Comparison of ENCODE assay signal across 20 cellular contexts in the genomic region with DNA sequence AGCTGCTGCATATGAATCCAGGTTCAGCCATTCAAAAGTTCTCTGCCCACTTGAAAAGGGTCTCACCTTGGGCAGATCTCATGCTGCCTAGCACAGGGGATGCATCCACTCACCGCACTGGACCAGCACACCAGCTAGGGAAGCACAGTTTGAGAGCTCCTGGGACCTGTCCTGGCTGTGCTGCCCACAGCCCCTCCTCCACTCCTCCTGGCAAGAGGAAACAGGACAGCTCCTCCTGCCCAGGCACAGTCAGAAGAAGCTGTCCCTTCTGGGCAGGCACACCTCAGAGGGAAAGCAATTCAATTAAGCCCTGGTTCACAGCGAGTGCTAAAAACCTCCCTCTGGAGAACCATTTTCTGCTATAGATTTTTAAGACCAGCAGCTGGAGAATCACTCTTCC.
DNase-seq lines count a peak whose midpoint lies in the region; ATAC-seq, FAIRE-seq and TF ChIP-seq lines count a peak whose summit lies in the region.
"Had no signal": no experiment of that assay in that cellular context is flagged by ENCODE, and none has a peak within 500 bp of the region (broad histone marks: within the 10 kb centered on the region; RNA-seq: fewer than 3 reads in every experiment).

No MANE protein-coding gene starts in this region.

- intact Hi-C loops in cardiac septum (cut with DNase I): no loop called here
- intact Hi-C loops in heart right ventricle (cut with DNase I): no loop called here

- ATAC-seq in heart right ventricle (no peak), HG03280 (IDR thresholded peaks at IDR 0.05; ENCODE audit: unreplicated experiment) (no peak)
- no peak for ATAC-seq in activated naive CD4-positive, alpha-beta T cell treated with anti-CD3 and anti-CD28 coated beads, Interleukin-2, amount 50 U/mL, for 72 hours
- ATAC-seq: HepG2 had no signal

- 29 to 39% methylated on average over 2 of the region's 2 CpGs for WGBS in heart right ventricle, 2 donors
- no CpG with 5 or more reads among the region's 2 CpGs for WGBS in mesendoderm (ENCODE audit: extremely low coverage, insufficient coverage, low lambda C conversion rate)

- no peaks in the 10 kb centered on the region for H3K79me2 ChIP-seq in mesendoderm (ENCODE audit: control insufficient read depth, insufficient read depth, low read length)

- no peak overlapping the region for H3K4me2 ChIP-seq in mesendoderm (ENCODE audit: low read length)

- peaks cover 0 to 33% (median 9%) of the 10 kb centered on the region in 11 donors for H3K9me3 ChIP-seq in heart right ventricle

- no peak overlapping the region for H3K4ac ChIP-seq in mesendoderm (ENCODE audit: low read depth, low read length)

- H3K27ac ChIP-seq in heart right ventricle: no peak overlapping the region
- peak overlapping the region; percentile 7 for H3K27ac ChIP-seq in mesendoderm (ENCODE audit: low read depth, low read length)
- H3K27ac ChIP-seq: GM23248, SK-N-MC had no signal

- peak; percentile 56 for DNase-seq in cardiac septum (ENCODE audit: low spot score)
- DNase-seq in heart right ventricle: no peak
- peak; percentile 5 for DNase-seq in bronchial epithelial cell (ENCODE audit: low read depth)
- DNase-seq in mesendoderm: no peak
- DNase-seq in NCI-H2081 (lab: John Stamatoyannopoulos, UW): no peak
- DNase-seq in GM13976 (ENCODE audit: low spot score): no peak
- no peak for DNase-seq in activated naive CD4-positive, alpha-beta T cell treated with anti-CD3 and anti-CD28 coated beads, Interleukin-2, amount 50 U/mL, for 72 hours (ENCODE audit: low spot score in 2 of 2)
- DNase-seq: C1 segment of cervical spinal cord, DMS79 treated with DMSO at 0.1 percent for 48 hours, GM23248, KG1, MV-4-11, NCI-H187, NCI-H226, NCI-H524, OCI-M1, SHP77 had no signal

- TF ChIP-seq CTCF in heart right ventricle (IDR thresholded peaks at IDR 0.05) (no peak), bronchial epithelial cell (IDR thresholded peaks at IDR 0.05; ENCODE audit: insufficient read depth, low read length, severe bottlenecking) (no peak), GM13976 (IDR thresholded peaks at IDR 0.05; ENCODE audit: borderline replicate concordance, control extremely low read depth, extremely low read depth, insufficient read depth, missing control alignments) (no peak)

- peaks cover 0 to 76% (median 67%) of the 10 kb centered on the region in 7 donors for H3K27me3 ChIP-seq in heart right ventricle
- H3K27me3 ChIP-seq in bronchial epithelial cell (ENCODE audit: control insufficient read depth, insufficient read depth, low read length): no peaks in the 10 kb centered on the region
- H3K27me3 ChIP-seq in mesendoderm (ENCODE audit: insufficient read depth, low read length, poor library complexity): no peaks in the 10 kb centered on the region

- H3K4me3 ChIP-seq in heart right ventricle (no peak overlapping the region), bronchial epithelial cell (ENCODE audit: low read depth, low read length) (no peak overlapping the region), mesendoderm (ENCODE audit: low read length) (no peak overlapping the region)
- H3K4me3 ChIP-seq: GM23248, SK-N-MC had no signal

- H3K36me3 ChIP-seq in heart right ventricle (no peaks in the 10 kb centered on the region), bronchial epithelial cell (ENCODE audit: control insufficient read depth, insufficient read depth, low read length) (no peaks in the 10 kb centered on the region), mesendoderm (ENCODE audit: control insufficient read depth, insufficient read depth, low read length) (no peaks in the 10 kb centered on the region)

- H3K36me3 Mint-ChIP-seq in activated naive CD4-positive, alpha-beta T cell treated with anti-CD3 and anti-CD28 coated beads, Interleukin-2, amount 50 U/mL, for 72 hours: no peaks in the 10 kb centered on the region

- H2BK15ac ChIP-seq in mesendoderm (replicated peaks; ENCODE audit: low read depth): no peak overlapping the region

- H3K9me3 Mint-ChIP-seq in activated naive CD4-positive, alpha-beta T cell treated with anti-CD3 and anti-CD28 coated beads, Interleukin-2, amount 50 U/mL, for 72 hours: peaks cover 0 to 5% of the 10 kb centered on the region in 2 donors

- no peak overlapping the region for H4K8ac ChIP-seq in mesendoderm (ENCODE audit: low read depth, low read length)

- in situ Hi-C loops in GM13976 (cut with MboI; ENCODE audit: low sequenced_read_pairs, unreplicated experiment): no loop called here

- H4K5ac ChIP-seq in mesendoderm (ENCODE audit: low read length): no peak overlapping the region

- H3K4me1 ChIP-seq in heart right ventricle (no peaks in the 10 kb centered on the region), mesendoderm (ENCODE audit: control insufficient read depth, low read depth, low read length) (peaks cover 15% of the 10 kb centered on the region)

- H2BK120ac ChIP-seq in mesendoderm (ENCODE audit: low read depth, low read length): no peak overlapping the region

- no peak overlapping the region for H3K23ac ChIP-seq in mesendoderm (ENCODE audit: low read length)

- H3K27ac Mint-ChIP-seq in activated naive CD4-positive, alpha-beta T cell treated with anti-CD3 and anti-CD28 coated beads, Interleukin-2, amount 50 U/mL, for 72 hours: no peak overlapping the region

- H3K79me1 ChIP-seq in mesendoderm (ENCODE audit: low read length): no peaks in the 10 kb centered on the region

- no peak overlapping the region for H2AK5ac ChIP-seq in mesendoderm (ENCODE audit: low read length)

- no peak overlapping the region for H3K18ac ChIP-seq in mesendoderm (ENCODE audit: low read length)

- H2BK5ac ChIP-seq in mesendoderm (ENCODE audit: low read length): peak overlapping the region; percentile 30

- no peak for FAIRE-seq in bronchial epithelial cell (lab: Jason Lieb, UNC)
- FAIRE-seq: HepG2 had no signal

- peak overlapping the region; percentile 39 for H3K56ac ChIP-seq in mesendoderm (ENCODE audit: low read length)

- H3K9ac ChIP-seq in mesendoderm (ENCODE audit: low read length): no peak overlapping the region
- H3K9ac ChIP-seq: GM23248 had no signal

Comparison
In these comparisons a context has a peak if more than half of its experiments do, and no peak if none do; other contexts are left out.
1. DNase-seq: peak in cardiac septum (single experiment) and bronchial epithelial cell (single experiment); none in heart right ventricle (0 of 2), mesendoderm (single experiment), NCI-H2081 (0 of 2), GM13976 (single experiment) and activated naive CD4-positive, alpha-beta T cell treated with anti-CD3 and anti-CD28 coated beads, Interleukin-2, amount 50 U/mL, for 72 hours (0 of 2).